ENCODE assay signal across 8 cellular contexts in the genomic region with DNA sequence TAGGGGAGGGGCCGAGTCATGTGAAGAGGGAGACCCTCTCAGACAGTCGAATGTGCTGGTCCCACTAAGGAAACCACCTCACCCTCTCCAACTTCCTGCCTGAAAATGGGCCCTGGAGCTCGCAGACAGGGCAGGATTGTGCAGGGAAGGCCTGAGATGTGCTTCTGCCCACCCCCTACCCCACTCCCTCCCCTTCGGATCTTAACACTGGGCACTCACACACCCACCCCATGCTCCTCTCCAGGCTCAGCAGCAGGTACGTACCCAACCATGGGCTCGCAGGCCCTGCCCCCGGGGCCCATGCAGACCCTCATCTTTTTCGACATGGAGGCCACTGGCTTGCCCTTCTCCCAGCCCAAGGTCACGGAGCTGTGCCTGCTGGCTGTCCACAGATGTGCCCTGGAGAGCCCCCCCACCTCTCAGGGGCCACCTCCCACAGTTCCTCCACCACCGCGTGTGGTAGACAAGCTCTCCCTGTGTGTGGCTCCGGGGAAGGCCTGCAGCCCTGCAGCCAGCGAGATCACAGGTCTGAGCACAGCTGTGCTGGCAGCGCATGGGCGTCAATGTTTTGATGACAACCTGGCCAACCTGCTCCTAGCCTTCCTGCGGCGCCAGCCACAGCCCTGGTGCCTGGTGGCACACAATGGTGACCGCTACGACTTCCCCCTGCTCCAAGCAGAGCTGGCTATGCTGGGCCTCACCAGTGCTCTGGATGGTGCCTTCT. TPM values are rescaled to one million over a fixed set of nuclear protein-coding genes. Genes with fewer than 3 reads are reported as not detected.
DNase-seq lines count a peak whose midpoint lies in the region; ATAC-seq and TF ChIP-seq lines count a peak whose summit lies in the region.

No MANE protein-coding gene starts in this region.

- peak overlapping the region; percentile 98 for H3K27ac Mint-ChIP-seq in activated T-helper 1 cell treated with anti-CD3 and anti-CD28 coated beads, Interleukin-12 subunit alpha, Interleukin-12 subunit beta, Interleukin-2, Interleukin-4 antibody, amounts not matched to agents 30 ng/mL and 10 ng/mL and 1 ng/mL, durations not matched to agents 14 hours and 24 hours and 36 hours
- peak overlapping the region; percentile 98 for H3K27ac Mint-ChIP-seq in glutamatergic neuron (ENCODE audit: unreplicated experiment)

- peak; percentile 18 for ATAC-seq in GM18870 (IDR thresholded peaks at IDR 0.05; ENCODE audit: unreplicated experiment)
- peak; percentile 14 for ATAC-seq in HG03439 (IDR thresholded peaks at IDR 0.05; ENCODE audit: unreplicated experiment)
- no peak for ATAC-seq in HG02981 (IDR thresholded peaks at IDR 0.05; ENCODE audit: unreplicated experiment)

- intact Hi-C loops in activated T-helper 1 cell treated with anti-CD3 and anti-CD28 coated beads, Interleukin-12 subunit alpha, Interleukin-12 subunit beta, Interleukin-2, Interleukin-4 antibody, amounts not matched to agents 30 ng/mL and 10 ng/mL and 1 ng/mL, durations not matched to agents 14 hours and 24 hours and 36 hours (cut with micrococcal nuclease): loop anchor here (1.0 to 5.0 kb wide), 4 partner anchors 41 to 1476 kb away; partner anchors contain the start of gene RBM6

- peak overlapping the region; percentile 93 for H3K4me3 Mint-ChIP-seq in activated T-helper 1 cell treated with anti-CD3 and anti-CD28 coated beads, Interleukin-12 subunit alpha, Interleukin-12 subunit beta, Interleukin-2, Interleukin-4 antibody, amounts not matched to agents 30 ng/mL and 10 ng/mL and 1 ng/mL, durations not matched to agents 14 hours and 24 hours and 36 hours
- no peak overlapping the region for H3K4me3 Mint-ChIP-seq in glutamatergic neuron (ENCODE audit: unreplicated experiment)

- H3K4me1 Mint-ChIP-seq in activated T-helper 1 cell treated with anti-CD3 and anti-CD28 coated beads, Interleukin-12 subunit alpha, Interleukin-12 subunit beta, Interleukin-2, Interleukin-4 antibody, amounts not matched to agents 30 ng/mL and 10 ng/mL and 1 ng/mL, durations not matched to agents 14 hours and 24 hours and 36 hours (ENCODE audit: low read depth): peaks cover 44% of the 10 kb centered on the region
- H3K4me1 Mint-ChIP-seq in glutamatergic neuron (ENCODE audit: low read depth, unreplicated experiment): peaks cover 27% of the 10 kb centered on the region

- peak overlapping the region; percentile 45 for H3K4me3 ChIP-seq in retinal pigment epithelial cell (ENCODE audit: low read length)

- H3K9me3 Mint-ChIP-seq in activated T-helper 1 cell treated with anti-CD3 and anti-CD28 coated beads, Interleukin-12 subunit alpha, Interleukin-12 subunit beta, Interleukin-2, Interleukin-4 antibody, amounts not matched to agents 30 ng/mL and 10 ng/mL and 1 ng/mL, durations not matched to agents 14 hours and 24 hours and 36 hours: no peaks in the 10 kb centered on the region
- peaks cover 12% of the 10 kb centered on the region for H3K9me3 Mint-ChIP-seq in glutamatergic neuron (ENCODE audit: unreplicated experiment)

- no peaks in the 10 kb centered on the region for H3K27me3 Mint-ChIP-seq in activated T-helper 1 cell treated with anti-CD3 and anti-CD28 coated beads, Interleukin-12 subunit alpha, Interleukin-12 subunit beta, Interleukin-2, Interleukin-4 antibody, amounts not matched to agents 30 ng/mL and 10 ng/mL and 1 ng/mL, durations not matched to agents 14 hours and 24 hours and 36 hours (ENCODE audit: insufficient read depth)
- peaks cover 12% of the 10 kb centered on the region for H3K27me3 Mint-ChIP-seq in glutamatergic neuron (ENCODE audit: unreplicated experiment)

- H3K36me3 Mint-ChIP-seq in activated T-helper 1 cell treated with anti-CD3 and anti-CD28 coated beads, Interleukin-12 subunit alpha, Interleukin-12 subunit beta, Interleukin-2, Interleukin-4 antibody, amounts not matched to agents 30 ng/mL and 10 ng/mL and 1 ng/mL, durations not matched to agents 14 hours and 24 hours and 36 hours (ENCODE audit: low read depth): peaks cover 34% of the 10 kb centered on the region
- H3K36me3 Mint-ChIP-seq in glutamatergic neuron (ENCODE audit: unreplicated experiment): peaks cover 7% of the 10 kb centered on the region

- TF ChIP-seq CTCF in glutamatergic neuron (IDR thresholded peaks at IDR 0.05; ENCODE audit: partially characterized antibody, unreplicated experiment) (no peak), retinal pigment epithelial cell (conservative IDR thresholded peaks at IDR 0.05; ENCODE audit: low read depth, low read length) (no peak)

- DNase-seq in activated T-helper 1 cell treated with anti-CD3 and anti-CD28 coated beads, Interleukin-12 subunit alpha, Interleukin-12 subunit beta, Interleukin-2, Interleukin-4 antibody, amounts not matched to agents 30 ng/mL and 10 ng/mL and 1 ng/mL, durations not matched to agents 14 hours and 24 hours and 36 hours (ENCODE audit: low spot score): no peak
- DNase-seq in glutamatergic neuron (no peak), retinal pigment epithelial cell (ENCODE audit: low read depth) (no peak), RKO (ENCODE audit: low spot score) (no peak), COLO829 (ENCODE audit: low spot score) (no peak)

RNA-seq across cellular contexts. Expression of gene ATRIP, which starts 20.0 kb away (rescaled TPM):
- 16.5 and 20.5 TPM in 2 replicates for total RNA-seq in activated T-helper 1 cell treated with anti-CD3 and anti-CD28 coated beads, Interleukin-12 subunit alpha, Interleukin-12 subunit beta, Interleukin-2, Interleukin-4 antibody, amounts not matched to agents 30 ng/mL and 10 ng/mL and 1 ng/mL, durations not matched to agents 14 hours and 24 hours and 36 hours
- 15.8 TPM for total RNA-seq in glutamatergic neuron (ENCODE audit: unreplicated experiment)

RNA-seq across cellular contexts. Expression of gene TMA7, which starts 26.5 kb away (rescaled TPM):
- total RNA-seq in activated T-helper 1 cell treated with anti-CD3 and anti-CD28 coated beads, Interleukin-12 subunit alpha, Interleukin-12 subunit beta, Interleukin-2, Interleukin-4 antibody, amounts not matched to agents 30 ng/mL and 10 ng/mL and 1 ng/mL, durations not matched to agents 14 hours and 24 hours and 36 hours: 262 and 266 TPM in 2 replicates
- 154 TPM for total RNA-seq in glutamatergic neuron (ENCODE audit: unreplicated experiment)

RNA-seq across cellular contexts. Expression of gene CCDC51, which starts 26.6 kb away (rescaled TPM):
- total RNA-seq in activated T-helper 1 cell treated with anti-CD3 and anti-CD28 coated beads, Interleukin-12 subunit alpha, Interleukin-12 subunit beta, Interleukin-2, Interleukin-4 antibody, amounts not matched to agents 30 ng/mL and 10 ng/mL and 1 ng/mL, durations not matched to agents 14 hours and 24 hours and 36 hours: 26.0 and 26.3 TPM in 2 replicates
- total RNA-seq in glutamatergic neuron (ENCODE audit: unreplicated experiment): 15.3 TPM

RNA-seq across cellular contexts. Expression of gene PLXNB1, which starts 36.7 kb away (rescaled TPM):
- total RNA-seq in activated T-helper 1 cell treated with anti-CD3 and anti-CD28 coated beads, Interleukin-12 subunit alpha, Interleukin-12 subunit beta, Interleukin-2, Interleukin-4 antibody, amounts not matched to agents 30 ng/mL and 10 ng/mL and 1 ng/mL, durations not matched to agents 14 hours and 24 hours and 36 hours: 5.7 and 7.0 TPM in 2 replicates
- total RNA-seq in glutamatergic neuron (ENCODE audit: unreplicated experiment): 195 TPM

RNA-seq across cellular contexts. Expression of gene SHISA5, which starts 37.4 kb away (rescaled TPM):
- 90.1 and 92.5 TPM in 2 replicates for total RNA-seq in activated T-helper 1 cell treated with anti-CD3 and anti-CD28 coated beads, Interleukin-12 subunit alpha, Interleukin-12 subunit beta, Interleukin-2, Interleukin-4 antibody, amounts not matched to agents 30 ng/mL and 10 ng/mL and 1 ng/mL, durations not matched to agents 14 hours and 24 hours and 36 hours
- 261 TPM for total RNA-seq in glutamatergic neuron (ENCODE audit: unreplicated experiment)
